ENCODE assay signal across 23 cellular contexts in the genomic region with DNA sequence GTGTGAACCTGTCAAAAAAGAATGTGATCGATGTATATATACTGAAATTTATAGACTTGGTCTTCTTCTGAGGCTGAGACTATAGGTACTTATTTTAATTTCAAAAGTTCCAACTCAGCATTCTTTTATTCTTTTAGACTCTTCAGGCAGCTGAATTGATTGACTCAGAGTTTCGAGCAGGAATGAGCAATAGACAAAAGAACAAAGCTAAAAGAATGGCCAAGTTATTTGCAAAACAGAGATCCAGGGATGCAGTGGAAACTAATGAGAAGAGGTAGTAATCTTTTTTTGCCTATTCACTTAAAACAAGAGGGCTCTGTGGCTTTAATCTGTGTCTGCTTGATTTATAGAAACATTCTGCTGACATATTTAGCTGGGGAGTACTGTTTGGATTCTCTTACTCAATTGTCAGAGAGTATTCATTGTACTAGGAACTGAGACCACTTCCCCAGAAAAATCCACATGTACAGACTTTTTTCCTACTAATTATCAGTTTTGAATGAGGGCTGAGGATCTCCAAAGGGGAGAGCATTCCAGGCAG.
"Had no signal": no experiment of that assay in that cellular context is flagged by ENCODE, and none has a peak within 500 bp of the region (broad histone marks: within the 10 kb centered on the region; RNA-seq: fewer than 3 reads in every experiment).

No MANE protein-coding gene starts in this region.

- H3K4me3 Mint-ChIP-seq: activated CD8-positive, alpha-beta T cell treated with anti-CD3 and anti-CD28 coated beads for 36 hours; activated naive CD4-positive, alpha-beta T cell treated with anti-CD3 and anti-CD28 coated beads for 36 hours; activated T-helper 1 cell treated with anti-CD3 and anti-CD28 coated beads, Interleukin-12 subunit alpha, Interleukin-12 subunit beta, Interleukin-2, Interleukin-4 antibody, amounts not matched to agents 30 ng/mL and 10 ng/mL and 1 ng/mL, durations not matched to agents 14 hours and 24 hours and 36 hours; endodermal cell; naive thymus-derived CD8-positive, alpha-beta T cell; stimulated activated naive B cell treated with anti-CD40 and anti-IgM and Interleukin-4, amounts not matched to agents 10 μg/mL and 1 μg/mL and 100 μg/mL, for 72 hours; T-cell had no signal

- H3K4me1 ChIP-seq: body of pancreas, esophagus muscularis mucosa, heart left ventricle, prostate gland, spleen, transverse colon had no signal

- H3K27ac ChIP-seq: body of pancreas, esophagus muscularis mucosa, heart left ventricle, prostate gland, spleen, transverse colon, VCaP had no signal

- H3K9me3 ChIP-seq: body of pancreas, esophagus muscularis mucosa, heart left ventricle, mucosa of descending colon, prostate gland, spleen, transverse colon had no signal

- H3K27me3 ChIP-seq: body of pancreas, esophagus muscularis mucosa, heart left ventricle, spleen, transverse colon had no signal

- H3K36me3 ChIP-seq: prostate gland had no signal

- ATAC-seq: activated CD8-positive, alpha-beta T cell treated with anti-CD3 and anti-CD28 coated beads for 36 hours; body of pancreas; heart left ventricle; mucosa of descending colon; naive thymus-derived CD8-positive, alpha-beta T cell; sciatic nerve; stimulated activated naive B cell treated with anti-CD40 and anti-IgM and Interleukin-4, amounts not matched to agents 10 μg/mL and 1 μg/mL and 100 μg/mL, for 72 hours; T-cell had no signal

- H3K27ac Mint-ChIP-seq: activated CD8-positive, alpha-beta T cell treated with anti-CD3 and anti-CD28 coated beads for 36 hours; activated naive CD4-positive, alpha-beta T cell treated with anti-CD3 and anti-CD28 coated beads for 36 hours; activated T-helper 1 cell treated with anti-CD3 and anti-CD28 coated beads, Interleukin-12 subunit alpha, Interleukin-12 subunit beta, Interleukin-2, Interleukin-4 antibody, amounts not matched to agents 30 ng/mL and 10 ng/mL and 1 ng/mL, durations not matched to agents 14 hours and 24 hours and 36 hours; endodermal cell; naive thymus-derived CD8-positive, alpha-beta T cell; stimulated activated naive B cell treated with anti-CD40 and anti-IgM and Interleukin-4, amounts not matched to agents 10 μg/mL and 1 μg/mL and 100 μg/mL, for 72 hours; T-cell had no signal

- H3K27me3 Mint-ChIP-seq: activated CD8-positive, alpha-beta T cell treated with anti-CD3 and anti-CD28 coated beads for 36 hours; naive thymus-derived CD8-positive, alpha-beta T cell; stimulated activated naive B cell treated with anti-CD40 and anti-IgM and Interleukin-4, amounts not matched to agents 10 μg/mL and 1 μg/mL and 100 μg/mL, for 72 hours; T-cell had no signal

- H3K4me3 ChIP-seq: body of pancreas, esophagus muscularis mucosa, heart left ventricle, mucosa of descending colon, prostate gland, spleen, transverse colon had no signal

- H3K9me3 Mint-ChIP-seq: activated CD8-positive, alpha-beta T cell treated with anti-CD3 and anti-CD28 coated beads for 36 hours; activated naive CD4-positive, alpha-beta T cell treated with anti-CD3 and anti-CD28 coated beads for 36 hours; activated T-helper 1 cell treated with anti-CD3 and anti-CD28 coated beads, Interleukin-12 subunit alpha, Interleukin-12 subunit beta, Interleukin-2, Interleukin-4 antibody, amounts not matched to agents 30 ng/mL and 10 ng/mL and 1 ng/mL, durations not matched to agents 14 hours and 24 hours and 36 hours; endodermal cell; naive thymus-derived CD8-positive, alpha-beta T cell; stimulated activated naive B cell treated with anti-CD40 and anti-IgM and Interleukin-4, amounts not matched to agents 10 μg/mL and 1 μg/mL and 100 μg/mL, for 72 hours; T-cell had no signal

- DNase-seq: activated CD4-positive, alpha-beta T cell treated with anti-CD3 and anti-CD28 coated beads for 4 hours; activated CD8-positive, alpha-beta memory T cell treated with anti-CD3 and anti-CD28 coated beads, Interleukin-2, amount 50 U/mL, for 4 hours; activated CD8-positive, alpha-beta T cell treated with anti-CD3 and anti-CD28 coated beads for 36 hours; activated naive CD4-positive, alpha-beta T cell treated with anti-CD3 and anti-CD28 coated beads for 36 hours; body of pancreas; dermis blood vessel endothelial cell; endodermal cell; foreskin melanocyte; heart left ventricle; mucosa of descending colon; naive thymus-derived CD8-positive, alpha-beta T cell; occipital lobe; spleen; stimulated activated CD4-positive, alpha-beta T cell treated with anti-CD3 and anti-CD28 coated beads, Interleukin-1b, Interleukin-23, amount 100 ng/mL, for 48 hours; stimulated activated naive B cell treated with anti-CD40 and anti-IgM and Interleukin-4, amounts not matched to agents 10 μg/mL and 1 μg/mL and 100 μg/mL, for 72 hours; substantia nigra; T-cell; transverse colon had no signal

- H3K4me1 Mint-ChIP-seq: endodermal cell; stimulated activated naive B cell treated with anti-CD40 and anti-IgM and Interleukin-4, amounts not matched to agents 10 μg/mL and 1 μg/mL and 100 μg/mL, for 72 hours had no signal
